19 cellular contexts compared by ENCODE assay signal in the genomic region with DNA sequence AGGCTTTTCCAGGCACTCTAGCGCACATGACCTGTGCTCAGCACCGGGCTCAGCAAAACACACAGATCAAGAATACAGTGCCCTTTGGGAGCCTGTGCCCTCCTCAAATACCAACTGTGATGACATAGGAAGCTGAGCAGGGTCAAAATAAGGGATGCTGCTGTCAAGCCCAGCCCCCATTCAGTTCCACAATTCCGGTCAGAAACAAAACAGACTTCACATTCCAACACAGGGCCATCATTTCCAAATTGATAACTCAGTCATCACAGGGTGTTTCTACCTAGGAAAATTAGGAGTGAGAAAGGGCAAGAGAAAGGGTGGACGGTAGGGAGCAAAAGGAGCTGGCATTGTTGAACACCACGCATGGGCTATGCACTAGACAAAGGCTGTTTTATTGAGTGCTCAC.
DNase-seq lines count a peak whose midpoint lies in the region; ATAC-seq and TF ChIP-seq lines count a peak whose summit lies in the region.
"Had no signal": no experiment of that assay in that cellular context is flagged by ENCODE, and none has a peak within 500 bp of the region (broad histone marks: within the 10 kb centered on the region; RNA-seq: fewer than 3 reads in every experiment).

No MANE protein-coding gene starts in this region.

- no peak for ATAC-seq in HCT116
- no peak for ATAC-seq in GM21528 (IDR thresholded peaks at IDR 0.05; ENCODE audit: low FRiP score, unreplicated experiment)
- no peak for ATAC-seq in naive thymus-derived CD8-positive, alpha-beta T cell
- ATAC-seq in HG02623 (IDR thresholded peaks at IDR 0.05; ENCODE audit: unreplicated experiment): no peak
- ATAC-seq: activated CD4-positive, alpha-beta T cell treated with anti-CD3 and anti-CD28 coated beads for 36 hours; effector memory CD8-positive, alpha-beta T cell had no signal

- intact Hi-C loops in HCT116 (cut with micrococcal nuclease): no loop called here

- no peaks in the 10 kb centered on the region for H4K20me1 ChIP-seq in HCT116 (ENCODE audit: insufficient read depth)

- DNase-seq in HCT116 (ENCODE audit: low read depth, low spot score) (no peak), inferior parietal cortex (ENCODE audit: extremely low spot score) (peak; percentile 32), trophoblast cell (peak in 1 of 2 donors; percentile 34)
- DNase-seq in naive thymus-derived CD8-positive, alpha-beta T cell: no peak
- DNase-seq in activated CD4-positive, CD25-positive, alpha-beta regulatory T cell (lab: John Stamatoyannopoulos, UW): no peak
- DNase-seq: activated CD4-positive, alpha-beta T cell treated with anti-CD3 and anti-CD28 coated beads for 36 hours; CD4-positive, alpha-beta T cell; central memory CD4-positive, alpha-beta T cell; DMS53; effector memory CD8-positive, alpha-beta T cell; kidney; mesendoderm; MM.1S; NCI-H226; Peyer's patch; testis had no signal

- peaks cover 0 to 11% (median 2%) of the 10 kb centered on the region in 5 donors for H3K27me3 Mint-ChIP-seq in naive thymus-derived CD8-positive, alpha-beta T cell

- H3K27me3 ChIP-seq in HCT116 (ENCODE audit: insufficient read depth, low read length) (no peaks in the 10 kb centered on the region), trophoblast cell (ENCODE audit: insufficient read depth, low read length) (no peaks in the 10 kb centered on the region)
- H3K27me3 ChIP-seq: Peyer's patch, testis had no signal

- H3K9ac ChIP-seq in HCT116 (ENCODE audit: low read length) (no peak overlapping the region), trophoblast cell (ENCODE audit: low read length) (no peak overlapping the region)

- H3K9me3 ChIP-seq in HCT116 (ENCODE audit: control insufficient read depth in 1 of 2, insufficient read depth in 1 of 2, low read depth in 1 of 2, low read length in 2 of 2) (no peaks in the 10 kb centered on the region), trophoblast cell (ENCODE audit: insufficient read depth, low read depth, low read length) (no peaks in the 10 kb centered on the region)
- H3K9me3 ChIP-seq: Peyer's patch, testis had no signal

- no peak overlapping the region for H3K27ac ChIP-seq in HCT116 (ENCODE audit: low read depth, low read length)
- H3K27ac ChIP-seq in angular gyrus (ENCODE audit: low read depth, low read length): peak overlapping the region; percentile 81
- H3K27ac ChIP-seq in trophoblast cell (ENCODE audit: low read depth, low read length): peak overlapping the region; percentile 93
- H3K27ac ChIP-seq: Peyer's patch, testis had no signal

- TF ChIP-seq POLR2A in HCT116 (IDR thresholded peaks at IDR 0.05; ENCODE audit: borderline replicate concordance, extremely low read depth, insufficient read depth, insufficient read length): no peak

- peak overlapping the region; percentile 65 for H4K12ac ChIP-seq in trophoblast cell (ENCODE audit: low read depth, low read length)

- H3K79me1 ChIP-seq in trophoblast cell (ENCODE audit: low read length): peaks cover 36% of the 10 kb centered on the region

- no peak overlapping the region for H3K23ac ChIP-seq in trophoblast cell (ENCODE audit: low read length)

- H2BK5ac ChIP-seq in trophoblast cell (ENCODE audit: low read depth, low read length, poor library complexity): peak overlapping the region; percentile 100

- peaks cover 0 to 2% (median 0%) of the 10 kb centered on the region in 9 donors for H3K9me3 Mint-ChIP-seq in naive thymus-derived CD8-positive, alpha-beta T cell
- H3K9me3 Mint-ChIP-seq: CD4-positive, alpha-beta T cell; effector memory CD8-positive, alpha-beta T cell had no signal

- POLR2A ChIA-PET in HCT116 (lab: Charles Lee): no interaction called here
- POLR2A ChIA-PET in naive thymus-derived CD8-positive, alpha-beta T cell (lab: Charles Lee): no interaction called here

- H3K4me3 ChIP-seq in HCT116 (replicated peaks in 1 of 2; ENCODE audit: low read depth in 1 of 2, low read length in 2 of 2) (no peak overlapping the region), trophoblast cell (ENCODE audit: low read depth, low read length) (no peak overlapping the region)
- H3K4me3 ChIP-seq: Peyer's patch, testis had no signal

- H3K27ac Mint-ChIP-seq in naive thymus-derived CD8-positive, alpha-beta T cell: no peak overlapping the region
- H3K27ac Mint-ChIP-seq: activated CD4-positive, alpha-beta T cell treated with anti-CD3 and anti-CD28 coated beads for 36 hours; CD4-positive, alpha-beta T cell; effector memory CD8-positive, alpha-beta T cell had no signal

- no peak for TF ChIP-seq RAD21 in HCT116 (IDR thresholded peaks at IDR 0.05; ENCODE audit: low read depth)

- WGBS in trophoblast cell (ENCODE audit: extremely low coverage, insufficient coverage, insufficient read length): no CpG with 5 or more reads among the region's 5 CpGs

- no peaks in the 10 kb centered on the region for H3K4me1 Mint-ChIP-seq in naive thymus-derived CD8-positive, alpha-beta T cell
- H3K4me1 Mint-ChIP-seq: activated CD4-positive, alpha-beta T cell treated with anti-CD3 and anti-CD28 coated beads for 36 hours had no signal

- H4K8ac ChIP-seq in trophoblast cell (ENCODE audit: low read depth, low read length): peak overlapping the region; percentile 96

- BruUV-seq in HCT116 (replicated peaks; lab: Mats Ljungman, UMichigan): no TSS peak

- H3K4me3 Mint-ChIP-seq in naive thymus-derived CD8-positive, alpha-beta T cell: no peak overlapping the region
- H3K4me3 Mint-ChIP-seq: activated CD4-positive, alpha-beta T cell treated with anti-CD3 and anti-CD28 coated beads for 36 hours; CD4-positive, alpha-beta T cell; effector memory CD8-positive, alpha-beta T cell had no signal

- H3K4me1 ChIP-seq in HCT116 (ENCODE audit: control insufficient read depth in 1 of 2, insufficient read depth in 2 of 2, low read length in 2 of 2) (peaks cover 29 to 39% of the 10 kb centered on the region in 2 experiments), trophoblast cell (ENCODE audit: control insufficient read depth in 1 of 2, insufficient read depth in 2 of 2, low read length in 2 of 2) (peaks cover 8 to 15% of the 10 kb centered on the region in 2 experiments)
- H3K4me1 ChIP-seq: Peyer's patch, testis had no signal

- peak overlapping the region; percentile 98 for H2AK5ac ChIP-seq in trophoblast cell (ENCODE audit: low read length)

- H2AFZ ChIP-seq in HCT116 (ENCODE audit: low read depth, low read length, poor library complexity, severe bottlenecking) (peak overlapping the region; percentile 10), trophoblast cell (ENCODE audit: insufficient read depth, low read length, poor library complexity) (peak overlapping the region; percentile 68)

- peak overlapping the region; percentile 33 for H3K4ac ChIP-seq in trophoblast cell (ENCODE audit: low read depth, low read length)

- H3K36me3 Mint-ChIP-seq in naive thymus-derived CD8-positive, alpha-beta T cell: peaks cover 0 to 2% (median 0%) of the 10 kb centered on the region in 3 donors

- RAD21 ChIA-PET in HCT116 (lab: Charles Lee; ENCODE audit: low non-redundant PET in 1 of 2, low total read pairs in 2 of 2, uncharacterized antibody in 2 of 2, unreplicated experiment in 2 of 2): no interaction called here

- H3K79me2 ChIP-seq in HCT116 (ENCODE audit: insufficient read depth, low read length) (no peaks in the 10 kb centered on the region), trophoblast cell (ENCODE audit: control insufficient read depth, insufficient read depth, low read length, poor library complexity) (peaks cover 4% of the 10 kb centered on the region)

- H3K18ac ChIP-seq in trophoblast cell (ENCODE audit: low read length): peak overlapping the region; percentile 99

- H3K4me2 ChIP-seq in HCT116 (ENCODE audit: low read length) (no peak overlapping the region), trophoblast cell (ENCODE audit: low read length) (no peak overlapping the region)

- peak overlapping the region; percentile 100 for H2BK12ac ChIP-seq in trophoblast cell (ENCODE audit: low read length)

- no peak for TF ChIP-seq CTCF in HCT116 (IDR thresholded peaks at IDR 0.05 in 2 of 3, conservative IDR thresholded peaks at IDR 0.05 in 1 of 3; ENCODE audit: borderline replicate concordance in 1 of 3, insufficient read depth in 1 of 3, low read depth in 2 of 3, low read length in 2 of 3)

- H4K91ac ChIP-seq in trophoblast cell (ENCODE audit: low read depth, low read length): peak overlapping the region; percentile 99

- H3K9me2 ChIP-seq in HCT116 (ENCODE audit: insufficient read depth): no peaks in the 10 kb centered on the region

- peak overlapping the region; percentile 99 for H2BK120ac ChIP-seq in trophoblast cell (ENCODE audit: insufficient read depth, low read length, poor library complexity)

- H3K36me3 ChIP-seq in HCT116 (ENCODE audit: control insufficient read depth in 1 of 2, insufficient read depth in 2 of 2, low read length in 2 of 2) (no peaks in the 10 kb centered on the region), trophoblast cell (ENCODE audit: control insufficient read depth in 1 of 2, insufficient read depth in 2 of 2, low read length in 2 of 2) (no peaks in the 10 kb centered on the region)
- H3K36me3 ChIP-seq: Peyer's patch had no signal

- peak overlapping the region; percentile 93 for H3K14ac ChIP-seq in trophoblast cell (ENCODE audit: low read length)

- CTCF ChIA-PET in HCT116 (lab: Charles Lee): interaction anchor here (1.1 to 1.8 kb wide), 2 partner anchors 13 to 17 kb away, joined by 4 to 7 read pairs; no protein-coding TSS in a partner anchor

TF ChIP-seq in HCT116, 20 proteins besides CTCF, POLR2A, EP300 and RAD21 (continues in another document):
- TF ChIP-seq ZNF274 (IDR thresholded peaks at IDR 0.05; ENCODE audit: low read depth, low read length) (no peak), POLR2AphosphoS5 (IDR thresholded peaks at IDR 0.05; ENCODE audit: low read depth, low read length) (no peak), EZH2 (IDR thresholded peaks at IDR 0.05) (no peak)
- TF ChIP-seq, protein P1, sequence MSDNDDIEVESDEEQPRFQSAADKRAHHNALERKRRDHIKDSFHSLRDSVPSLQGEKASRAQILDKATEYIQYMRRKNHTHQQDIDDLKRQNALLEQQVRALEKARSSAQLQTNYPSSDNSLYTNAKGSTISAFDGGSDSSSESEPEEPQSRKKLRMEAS (IDR thresholded peaks at IDR 0.05): no peak
- TF ChIP-seq, protein P2, sequence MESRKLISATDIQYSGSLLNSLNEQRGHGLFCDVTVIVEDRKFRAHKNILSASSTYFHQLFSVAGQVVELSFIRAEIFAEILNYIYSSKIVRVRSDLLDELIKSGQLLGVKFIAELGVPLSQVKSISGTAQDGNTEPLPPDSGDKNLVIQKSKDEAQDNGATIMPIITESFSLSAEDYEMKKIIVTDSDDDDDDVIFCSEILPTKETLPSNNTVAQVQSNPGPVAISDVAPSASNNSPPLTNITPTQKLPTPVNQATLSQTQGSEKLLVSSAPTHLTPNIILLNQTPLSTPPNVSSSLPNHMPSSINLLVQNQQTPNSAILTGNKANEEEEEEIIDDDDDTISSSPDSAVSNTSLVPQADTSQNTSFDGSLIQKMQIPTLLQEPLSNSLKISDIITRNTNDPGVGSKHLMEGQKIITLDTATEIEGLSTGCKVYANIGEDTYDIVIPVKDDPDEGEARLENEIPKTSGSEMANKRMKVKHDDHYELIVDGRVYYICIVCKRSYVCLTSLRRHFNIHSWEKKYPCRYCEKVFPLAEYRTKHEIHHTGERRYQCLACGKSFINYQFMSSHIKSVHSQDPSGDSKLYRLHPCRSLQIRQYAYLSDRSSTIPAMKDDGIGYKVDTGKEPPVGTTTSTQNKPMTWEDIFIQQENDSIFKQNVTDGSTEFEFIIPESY (IDR thresholded peaks at IDR 0.05; ENCODE audit: extremely low read depth, insufficient replicate concordance, low read length): no peak
